ENCODE assay signal across 24 cellular contexts in genomic region chr6:21505574-21505990, GRCh38.
"Had no signal": no experiment of that assay in that cellular context is flagged by ENCODE, and none has a peak within 500 bp of the region (broad histone marks: within the 10 kb centered on the region; RNA-seq: fewer than 3 reads in every experiment).

No MANE protein-coding gene starts in this region.

- H3K4me3 ChIP-seq: adrenal gland, body of pancreas, coronary artery, dorsolateral prefrontal cortex, esophagus muscularis mucosa, heart right ventricle, skin epidermis, thyroid gland, upper lobe of right lung had no signal

- H3K36me3 ChIP-seq: adrenal gland, esophagus muscularis mucosa, heart right ventricle, thyroid gland, upper lobe of right lung had no signal

- H3K27me3 ChIP-seq: adrenal gland, body of pancreas, esophagus muscularis mucosa, heart right ventricle, thyroid gland, upper lobe of right lung had no signal

- H3K4me1 ChIP-seq: adrenal gland, esophagus muscularis mucosa, heart right ventricle, upper lobe of right lung had no signal

- H3K9me3 ChIP-seq: adrenal gland, body of pancreas, esophagus muscularis mucosa, thyroid gland, upper lobe of right lung had no signal

- H3K27ac ChIP-seq: adrenal gland, body of pancreas, coronary artery, dorsolateral prefrontal cortex, esophagus muscularis mucosa, heart right ventricle, skin epidermis, thyroid gland, upper lobe of right lung had no signal

- ATAC-seq: body of pancreas; effector memory CD8-positive, alpha-beta T cell; heart right ventricle; left ventricle myocardium superior; sciatic nerve; stimulated activated effector memory CD8-positive, alpha-beta T cell treated with anti-CD3 and anti-CD28 coated beads, Interleukin-12 subunit alpha, Interleukin-12 subunit beta, amount 100 ng/mL, for 72 hours had no signal

- DNase-seq: activated CD4-positive, alpha-beta T cell treated with anti-CD3 and anti-CD28 coated beads for 48 hours; activated CD4-positive, alpha-beta T cell treated with anti-CD3 and anti-CD28 coated beads, Interleukin-2, amount 50 U/mL, for 48 hours; activated CD8-positive, alpha-beta memory T cell treated with anti-CD3 and anti-CD28 coated beads for 24 hours; activated effector memory CD4-positive, alpha-beta T cell treated with Interleukin-2 at 50 U/mL for 16 hours; activated naive CD4-positive, alpha-beta T cell treated with Interleukin-2 at 50 U/mL for 16 hours; adrenal gland; aorta; body of pancreas; dorsolateral prefrontal cortex; effector memory CD8-positive, alpha-beta T cell; foreskin melanocyte; heart right ventricle; left ventricle myocardium superior; posterior cingulate gyrus; stimulated activated CD4-positive, alpha-beta T cell treated with anti-CD3 and anti-CD28 coated beads, Interleukin-4, amount 100 ng/mL, for 24 hours; substantia nigra; T-helper 1 cell; upper lobe of right lung had no signal
